Comparison of ENCODE assay signal across 8 cellular contexts in the genomic region with DNA sequence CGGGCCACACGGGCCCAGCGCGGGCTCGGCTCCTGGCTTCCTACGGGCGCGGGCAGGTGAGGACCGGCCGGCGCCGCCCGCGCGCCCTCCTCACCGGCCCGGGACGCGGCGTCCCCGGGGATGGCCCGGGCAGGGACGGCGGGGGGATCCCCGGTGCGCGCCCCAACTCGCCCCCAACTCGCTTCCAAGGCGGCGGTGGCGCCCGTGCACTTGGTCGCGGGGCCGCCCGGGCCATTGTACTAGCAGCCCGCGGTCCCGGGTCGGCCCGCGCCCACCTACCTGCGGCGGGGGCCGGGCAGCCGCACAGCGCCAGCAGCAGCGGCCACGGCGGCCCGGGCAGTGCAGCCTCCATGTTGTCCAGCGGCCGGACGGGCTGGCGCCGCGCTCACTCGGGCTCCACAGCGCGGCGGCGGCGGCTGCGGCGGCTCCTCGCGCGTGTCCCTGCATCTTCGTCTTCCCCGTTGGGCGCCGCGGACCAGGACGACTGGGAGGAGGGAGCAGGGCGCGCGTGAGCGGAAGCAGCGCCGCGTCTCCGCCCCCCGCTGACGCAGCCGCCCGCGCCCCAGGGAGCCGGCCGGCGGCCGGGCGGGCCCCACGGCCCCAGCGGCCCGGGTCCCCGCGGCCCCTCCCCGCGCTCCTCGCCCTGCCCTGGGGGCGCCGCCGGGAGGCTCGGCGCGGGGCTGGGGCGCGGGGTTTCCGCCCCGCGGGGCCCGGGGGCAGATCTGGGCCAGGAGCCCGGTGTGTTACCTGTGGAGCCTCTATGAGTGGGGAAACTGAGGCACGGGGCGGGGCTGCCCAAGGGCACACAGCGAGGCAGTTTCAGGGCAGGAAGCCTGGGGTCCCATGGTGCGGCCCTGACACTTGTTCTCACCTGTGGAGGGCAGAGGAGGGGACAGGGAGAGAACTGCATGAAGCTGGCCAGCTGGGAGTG.
A peak's percentile ranks its signal among the peaks of the same experiment; 100 is the strongest.
DNase-seq lines count a peak whose midpoint lies in the region; ATAC-seq and TF ChIP-seq lines count a peak whose summit lies in the region.

No MANE protein-coding gene starts in this region.

- H2AFZ ChIP-seq in PC-9 = peak overlapping the region; percentile 75; the same call in 1 of the 2 replicates

- H3K79me2 ChIP-seq in PC-9 (ENCODE audit: low read depth) = peaks cover 29% of the 10 kb centered on the region

- H3K4me2 ChIP-seq in PC-9 = peak overlapping the region; percentile 90

- DNase-seq in GM06990 (ENCODE audit: extremely low read depth, insufficient read length) = peak; percentile 78
- peak in 1 of 2 experiments; percentile 54 for DNase-seq in PC-9
- DNase-seq in activated T-helper 9 cell treated with anti-CD3 and anti-CD28 coated beads, Interleukin-2, amount 50 U/mL, for 16 hours (ENCODE audit: low read depth) = peak; percentile 54
- peak; percentile 71 for DNase-seq in fibroblast of pulmonary artery (ENCODE audit: low read depth)
- DNase-seq in nephron progenitor cell = peak; percentile 79
- peak; percentile 49 to 67 for DNase-seq in stimulated activated naive CD8-positive, alpha-beta T cell treated with anti-CD3 and anti-CD28 coated beads, Interleukin-15, amount 100 ng/mL, for 72 hours

- peak; percentile 54 for ATAC-seq in HG02588 (IDR thresholded peaks at IDR 0.05; ENCODE audit: unreplicated experiment)
- peak; percentile 77 for ATAC-seq in stimulated activated naive CD8-positive, alpha-beta T cell treated with anti-CD3 and anti-CD28 coated beads, Interleukin-15, amount 100 ng/mL, for 72 hours
- ATAC-seq in HG03378 (IDR thresholded peaks at IDR 0.05; ENCODE audit: unreplicated experiment) = no peak

- H3K36me3 Mint-ChIP-seq in nephron progenitor cell (ENCODE audit: low read depth) = no peaks in the 10 kb centered on the region

- H3F3A ChIP-seq in PC-9 (ENCODE audit: insufficient read depth, low read depth) = peaks cover 21% of the 10 kb centered on the region; the same call in 1 of the 2 replicates

- intact Hi-C loops in PC-9 (cut with micrococcal nuclease; ENCODE audit: unreplicated experiment) = loop anchor here (5.0 kb wide), 1 partner anchor 42 kb away; no protein-coding TSS in a partner anchor

- CTCF ChIA-PET in PC-9 (lab: Charles Lee) = no interaction called here

- H3K4me3 ChIP-seq in GM06990 (replicated peaks; ENCODE audit: low read depth, low read length) (peak overlapping the region; percentile 67), PC-9 (peak overlapping the region; percentile 83; the same call in 1 of the 2 replicates), fibroblast of pulmonary artery (replicated peaks; ENCODE audit: low read depth, low read length) (peak overlapping the region; percentile 74)

- H3K4me1 ChIP-seq in PC-9 (replicated peaks; ENCODE audit: insufficient read depth) = peaks cover 28% of the 10 kb centered on the region

- no TSS peak for BruUV-seq in PC-9 (replicated peaks; lab: Mats Ljungman, UMichigan)

- peaks cover 53% of the 10 kb centered on the region for H3K4me1 Mint-ChIP-seq in nephron progenitor cell
- H3K4me1 Mint-ChIP-seq in stimulated activated naive CD8-positive, alpha-beta T cell treated with anti-CD3 and anti-CD28 coated beads, Interleukin-15, amount 100 ng/mL, for 72 hours = peaks cover 53% of the 10 kb centered on the region

- H3K27ac Mint-ChIP-seq in nephron progenitor cell = no peak overlapping the region
- H3K27ac Mint-ChIP-seq in stimulated activated naive CD8-positive, alpha-beta T cell treated with anti-CD3 and anti-CD28 coated beads, Interleukin-15, amount 100 ng/mL, for 72 hours = no peak overlapping the region

- peaks cover 28% of the 10 kb centered on the region for H3K27me3 Mint-ChIP-seq in nephron progenitor cell (ENCODE audit: low read depth, poor library complexity)
- H3K27me3 Mint-ChIP-seq in stimulated activated naive CD8-positive, alpha-beta T cell treated with anti-CD3 and anti-CD28 coated beads, Interleukin-15, amount 100 ng/mL, for 72 hours = peaks cover 7% of the 10 kb centered on the region

- H3K4me3 Mint-ChIP-seq in nephron progenitor cell = peak overlapping the region; percentile 83
- H3K4me3 Mint-ChIP-seq in stimulated activated naive CD8-positive, alpha-beta T cell treated with anti-CD3 and anti-CD28 coated beads, Interleukin-15, amount 100 ng/mL, for 72 hours = peak overlapping the region; percentile 82 to 88

- H3K27me3 ChIP-seq in GM06990 (replicated peaks; ENCODE audit: control insufficient read depth, insufficient read depth, low read length) (no peaks in the 10 kb centered on the region), PC-9 (ENCODE audit: insufficient read depth, low read depth) (no peaks in the 10 kb centered on the region)

- peaks cover 19% of the 10 kb centered on the region for H4K20me1 ChIP-seq in PC-9 (ENCODE audit: insufficient read depth)

- H3K9me2 ChIP-seq in PC-9 (ENCODE audit: insufficient read depth) = no peaks in the 10 kb centered on the region

- H3K9me3 Mint-ChIP-seq in nephron progenitor cell = no peaks in the 10 kb centered on the region
- H3K9me3 Mint-ChIP-seq in stimulated activated naive CD8-positive, alpha-beta T cell treated with anti-CD3 and anti-CD28 coated beads, Interleukin-15, amount 100 ng/mL, for 72 hours = no peaks in the 10 kb centered on the region

- H3K36me3 ChIP-seq in GM06990 (ENCODE audit: control insufficient read depth, insufficient read depth, low read length) (no peaks in the 10 kb centered on the region), PC-9 (ENCODE audit: low read depth) (no peaks in the 10 kb centered on the region)

- POLR2A ChIA-PET in PC-9 (lab: Charles Lee; ENCODE audit: unreplicated experiment) = no interaction called here

- no peaks in the 10 kb centered on the region for H3K9me3 ChIP-seq in PC-9 (ENCODE audit: insufficient read depth, low read depth)

- TF ChIP-seq CTCF in GM06990 (IDR thresholded peaks at IDR 0.05; ENCODE audit: insufficient read depth, low read length, poor library complexity, severe bottlenecking) (no peak), PC-9 (conservative IDR thresholded peaks at IDR 0.05) (no peak), fibroblast of pulmonary artery (IDR thresholded peaks at IDR 0.05; ENCODE audit: low read length, missing control alignments) (no peak), nephron progenitor cell (IDR thresholded peaks at IDR 0.05) (no peak)

- H3K27ac ChIP-seq in PC-9 = no peak overlapping the region
